ENCODE assay signal across 2 cellular contexts in the genomic region with DNA sequence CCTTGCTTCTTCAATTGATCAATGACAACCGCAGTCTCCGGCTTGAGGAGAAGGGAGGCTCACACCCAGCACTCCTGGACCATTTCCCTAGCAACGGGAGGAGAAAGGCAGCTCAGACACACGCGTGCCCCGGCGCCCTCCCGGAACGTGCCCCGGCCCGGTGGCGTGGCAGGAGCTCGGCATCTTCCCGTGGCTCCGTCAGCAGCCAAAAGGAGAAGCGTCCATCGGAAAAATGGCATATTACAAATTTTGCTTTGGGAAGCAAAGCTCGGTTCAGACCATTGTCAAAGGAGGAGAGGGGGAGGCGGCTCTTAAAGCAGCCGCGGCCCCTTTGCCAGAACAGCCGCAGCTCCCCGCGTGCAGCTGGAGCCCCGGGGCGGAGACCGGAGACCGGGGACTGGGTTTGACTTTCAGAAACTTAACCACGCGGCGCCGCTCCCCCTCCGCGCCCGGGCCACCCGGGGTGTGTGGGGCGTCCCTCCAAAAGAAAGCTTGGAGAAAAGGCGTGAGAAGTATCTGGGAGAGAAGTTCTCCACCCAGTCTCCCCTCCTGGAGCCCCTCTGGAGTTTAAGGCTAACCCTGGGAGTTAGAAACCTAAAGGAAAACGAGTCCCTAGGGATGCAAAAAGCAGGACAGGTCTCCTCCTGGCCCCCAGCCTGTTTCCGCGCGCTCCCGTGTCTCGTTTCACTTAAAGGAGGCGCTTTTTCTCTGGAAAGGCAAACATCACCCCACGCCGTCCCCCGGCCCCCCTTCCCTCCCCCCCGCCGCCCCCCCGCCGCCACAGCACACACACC.
A peak's percentile ranks its signal among the peaks of the same experiment; 100 is the strongest.
TF ChIP-seq lines count a peak whose summit lies in the region.

No MANE protein-coding gene starts in this region.

TF ChIP-seq in IMR-90, 13 proteins besides CTCF, POLR2A, EP300 and RAD21:
- TF ChIP-seq MAFK (IDR thresholded peaks at IDR 0.05; ENCODE audit: low read depth, low read length): no peak
- no peak for TF ChIP-seq CHD1 (IDR thresholded peaks at IDR 0.05; ENCODE audit: low read depth, low read length)
- no peak for TF ChIP-seq RFX5 (IDR thresholded peaks at IDR 0.05; ENCODE audit: low read depth, low read length)
- TF ChIP-seq BHLHE40 (IDR thresholded peaks at IDR 0.05; ENCODE audit: low read depth, low read length): no peak
- no peak for TF ChIP-seq MAZ (IDR thresholded peaks at IDR 0.05; ENCODE audit: borderline replicate concordance, low read depth, low read length)
- TF ChIP-seq SMC3 (IDR thresholded peaks at IDR 0.05; ENCODE audit: low read depth, low read length): no peak
- TF ChIP-seq MXI1 (IDR thresholded peaks at IDR 0.05; ENCODE audit: borderline replicate concordance, low read depth, low read length): no peak
- TF ChIP-seq, protein P1, sequence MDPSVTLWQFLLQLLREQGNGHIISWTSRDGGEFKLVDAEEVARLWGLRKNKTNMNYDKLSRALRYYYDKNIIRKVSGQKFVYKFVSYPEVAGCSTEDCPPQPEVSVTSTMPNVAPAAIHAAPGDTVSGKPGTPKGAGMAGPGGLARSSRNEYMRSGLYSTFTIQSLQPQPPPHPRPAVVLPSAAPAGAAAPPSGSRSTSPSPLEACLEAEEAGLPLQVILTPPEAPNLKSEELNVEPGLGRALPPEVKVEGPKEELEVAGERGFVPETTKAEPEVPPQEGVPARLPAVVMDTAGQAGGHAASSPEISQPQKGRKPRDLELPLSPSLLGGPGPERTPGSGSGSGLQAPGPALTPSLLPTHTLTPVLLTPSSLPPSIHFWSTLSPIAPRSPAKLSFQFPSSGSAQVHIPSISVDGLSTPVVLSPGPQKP (IDR thresholded peaks at IDR 0.05; ENCODE audit: borderline replicate concordance, low read depth, low read length): no peak
- no peak for TF ChIP-seq NFE2L2 (IDR thresholded peaks at IDR 0.05; ENCODE audit: low read depth, low read length)
- TF ChIP-seq RCOR1 (IDR thresholded peaks at IDR 0.05; ENCODE audit: insufficient replicate concordance, low read length): no peak
- TF ChIP-seq, protein P2, sequence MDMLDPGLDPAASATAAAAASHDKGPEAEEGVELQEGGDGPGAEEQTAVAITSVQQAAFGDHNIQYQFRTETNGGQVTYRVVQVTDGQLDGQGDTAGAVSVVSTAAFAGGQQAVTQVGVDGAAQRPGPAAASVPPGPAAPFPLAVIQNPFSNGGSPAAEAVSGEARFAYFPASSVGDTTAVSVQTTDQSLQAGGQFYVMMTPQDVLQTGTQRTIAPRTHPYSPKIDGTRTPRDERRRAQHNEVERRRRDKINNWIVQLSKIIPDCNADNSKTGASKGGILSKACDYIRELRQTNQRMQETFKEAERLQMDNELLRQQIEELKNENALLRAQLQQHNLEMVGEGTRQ (IDR thresholded peaks at IDR 0.05; ENCODE audit: low read depth, low read length): no peak
- TF ChIP-seq CEBPB (IDR thresholded peaks at IDR 0.05; ENCODE audit: low read depth, low read length): no peak

TF ChIP-seq in neural cell, 6 proteins besides CTCF, POLR2A, EP300 and RAD21:
- TF ChIP-seq, protein P3, sequence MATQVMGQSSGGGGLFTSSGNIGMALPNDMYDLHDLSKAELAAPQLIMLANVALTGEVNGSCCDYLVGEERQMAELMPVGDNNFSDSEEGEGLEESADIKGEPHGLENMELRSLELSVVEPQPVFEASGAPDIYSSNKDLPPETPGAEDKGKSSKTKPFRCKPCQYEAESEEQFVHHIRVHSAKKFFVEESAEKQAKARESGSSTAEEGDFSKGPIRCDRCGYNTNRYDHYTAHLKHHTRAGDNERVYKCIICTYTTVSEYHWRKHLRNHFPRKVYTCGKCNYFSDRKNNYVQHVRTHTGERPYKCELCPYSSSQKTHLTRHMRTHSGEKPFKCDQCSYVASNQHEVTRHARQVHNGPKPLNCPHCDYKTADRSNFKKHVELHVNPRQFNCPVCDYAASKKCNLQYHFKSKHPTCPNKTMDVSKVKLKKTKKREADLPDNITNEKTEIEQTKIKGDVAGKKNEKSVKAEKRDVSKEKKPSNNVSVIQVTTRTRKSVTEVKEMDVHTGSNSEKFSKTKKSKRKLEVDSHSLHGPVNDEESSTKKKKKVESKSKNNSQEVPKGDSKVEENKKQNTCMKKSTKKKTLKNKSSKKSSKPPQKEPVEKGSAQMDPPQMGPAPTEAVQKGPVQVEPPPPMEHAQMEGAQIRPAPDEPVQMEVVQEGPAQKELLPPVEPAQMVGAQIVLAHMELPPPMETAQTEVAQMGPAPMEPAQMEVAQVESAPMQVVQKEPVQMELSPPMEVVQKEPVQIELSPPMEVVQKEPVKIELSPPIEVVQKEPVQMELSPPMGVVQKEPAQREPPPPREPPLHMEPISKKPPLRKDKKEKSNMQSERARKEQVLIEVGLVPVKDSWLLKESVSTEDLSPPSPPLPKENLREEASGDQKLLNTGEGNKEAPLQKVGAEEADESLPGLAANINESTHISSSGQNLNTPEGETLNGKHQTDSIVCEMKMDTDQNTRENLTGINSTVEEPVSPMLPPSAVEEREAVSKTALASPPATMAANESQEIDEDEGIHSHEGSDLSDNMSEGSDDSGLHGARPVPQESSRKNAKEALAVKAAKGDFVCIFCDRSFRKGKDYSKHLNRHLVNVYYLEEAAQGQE (IDR thresholded peaks at IDR 0.05; ENCODE audit: borderline replicate concordance): peak; percentile 78
- peak; percentile 79 for TF ChIP-seq TAF1 (IDR thresholded peaks at IDR 0.05; ENCODE audit: low read depth)
- TF ChIP-seq EZH2 (IDR thresholded peaks at IDR 0.05; ENCODE audit: borderline replicate concordance, insufficient read depth, low read length, poor library complexity, severe bottlenecking): no peak
- TF ChIP-seq SMC3 (conservative IDR thresholded peaks at IDR 0.05; ENCODE audit: poor library complexity): peak; percentile 40
- peak; percentile 86 for TF ChIP-seq MXI1 (conservative IDR thresholded peaks at IDR 0.05; ENCODE audit: poor library complexity, severe bottlenecking)
- TF ChIP-seq POLR2AphosphoS5 (IDR thresholded peaks at IDR 0.05): peak; percentile 73
